In the genomic region with DNA sequence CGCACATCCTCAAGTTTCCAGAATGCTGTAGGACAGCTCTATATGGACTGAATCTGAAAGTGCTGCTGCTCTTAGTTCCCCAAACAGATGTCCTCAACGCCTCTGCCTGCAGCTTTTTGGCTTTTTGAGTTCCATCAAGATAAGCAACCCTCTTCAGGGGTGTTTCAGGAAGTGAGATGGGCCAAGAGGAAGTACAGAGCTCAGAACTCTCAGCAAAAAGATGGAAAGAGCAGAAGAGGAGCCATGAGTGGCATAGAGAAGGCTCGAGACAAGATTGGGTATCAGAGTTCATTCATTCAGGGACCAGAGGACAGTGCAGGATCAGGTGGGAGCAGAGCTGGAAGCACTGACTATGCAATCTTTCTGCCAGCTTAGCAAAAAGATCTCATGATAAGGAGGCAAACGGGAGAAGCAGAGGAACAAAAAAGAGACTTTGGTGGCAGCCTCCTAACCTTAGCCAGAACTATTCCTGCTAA, we compare ENCODE assay signal across 12 cellular contexts. TPM values are rescaled to one million over a fixed set of nuclear protein-coding genes. Genes with fewer than 3 reads are reported as not detected.
DNase-seq lines count a peak whose midpoint lies in the region; ATAC-seq and TF ChIP-seq lines count a peak whose summit lies in the region.
"Had no signal": no experiment of that assay in that cellular context is flagged by ENCODE, and none has a peak within 500 bp of the region (broad histone marks: within the 10 kb centered on the region; RNA-seq: fewer than 3 reads in every experiment).

A gene (minus strand): TSS at position 49 of the 476 bp plus-strand sequence. CDS start 279 bp downstream, outside the sequence.
A gene (minus strand): TSS at position 49 of the 476 bp plus-strand sequence. CDS start 279 bp downstream, outside the sequence.

- peak within 1 kb of the TSS; percentile 77 for H3K27ac Mint-ChIP-seq in CD4-positive, alpha-beta T cell
- peak within 1 kb of the TSS; percentile 5 for H3K27ac Mint-ChIP-seq in activated T-helper 17 cell treated with anti-CD3 and anti-CD28 coated beads, Interleukin-2, amount 50 U/mL, for 72 hours
- peak within 1 kb of the TSS; percentile 37 to 98 (median 88) for H3K27ac Mint-ChIP-seq in naive B cell
- H3K27ac Mint-ChIP-seq in immature natural killer cell: peak within 1 kb of the TSS in 3 of 6 donors; percentile 13 to 28 (median 14)

- no peak for ATAC-seq in CD4-positive, alpha-beta T cell (ENCODE audit: poor library complexity)
- ATAC-seq in activated T-helper 17 cell treated with anti-CD3 and anti-CD28 coated beads, Interleukin-2, amount 50 U/mL, for 72 hours (replicated peaks): no peak
- peak; percentile 20 to 36 for ATAC-seq in naive B cell (ENCODE audit: low read depth in 2 of 2)
- ATAC-seq in HG02759 (IDR thresholded peaks at IDR 0.05; ENCODE audit: unreplicated experiment): no peak
- ATAC-seq in GM18861 (IDR thresholded peaks at IDR 0.05; ENCODE audit: unreplicated experiment): no peak

- no peaks in the 10 kb centered on the region for H3K9me3 Mint-ChIP-seq in CD4-positive, alpha-beta T cell
- no peaks in the 10 kb centered on the region for H3K9me3 Mint-ChIP-seq in activated T-helper 17 cell treated with anti-CD3 and anti-CD28 coated beads, Interleukin-2, amount 50 U/mL, for 72 hours
- H3K9me3 Mint-ChIP-seq in naive B cell (no peaks in the 10 kb centered on the region), immature natural killer cell (no peaks in the 10 kb centered on the region)

- CTCF ChIA-PET in CD4-positive, alpha-beta T cell (lab: Charles Lee): no interaction called here

- intact Hi-C loops in CD4-positive, alpha-beta T cell (cut with DNase I, micrococcal nuclease): loop anchor here in 1 of 2 experiments (2.0 kb wide), 1 partner anchor 19 kb away; no protein-coding TSS in a partner anchor

- H3K9me3 ChIP-seq in CD4-positive, alpha-beta T cell (ENCODE audit: control insufficient read depth, low read length): no peaks in the 10 kb centered on the region

- POLR2A ChIA-PET in CD4-positive, alpha-beta T cell (lab: Charles Lee): interaction anchor here (0.7 to 1.3 kb wide), 4 partner anchors 17 to 32 kb away, joined by 3 to 8 read pairs (median 4); no protein-coding TSS in a partner anchor

- in situ Hi-C loops in KBM-7 (cut with MboI; ENCODE audit: low pct_unique_long_range_greater_than_20kb, low sequenced_read_pairs): no loop called here

- H3K27me3 Mint-ChIP-seq in CD4-positive, alpha-beta T cell: no peaks in the 10 kb centered on the region
- H3K27me3 Mint-ChIP-seq in activated T-helper 17 cell treated with anti-CD3 and anti-CD28 coated beads, Interleukin-2, amount 50 U/mL, for 72 hours: no peaks in the 10 kb centered on the region
- H3K27me3 Mint-ChIP-seq in naive B cell: no peaks in the 10 kb centered on the region
- peaks cover 0 to 3% (median 3%) of the 10 kb centered on the region in 3 donors for H3K27me3 Mint-ChIP-seq in immature natural killer cell (ENCODE audit: low read depth in 3 of 3)

- DNase-seq in CD4-positive, alpha-beta T cell: no peak
- DNase-seq in KBM-7 (peak; percentile 86), naive B cell (peak; percentile 71), immature natural killer cell (no peak)
- DNase-seq in stimulated activated CD4-positive, alpha-beta T cell treated with anti-CD3 and anti-CD28 coated beads, Interleukin-4, amount 100 ng/mL, for 1 hour: no peak
- DNase-seq: kidney, NCI-H1436 treated with DMSO at 0.1 percent for 48 hours, SHP77 treated with DMSO at 0.1 percent for 48 hours had no signal

- no peak for TF ChIP-seq CTCF in CD4-positive, alpha-beta T cell (IDR thresholded peaks at IDR 0.05)

- peak within 1 kb of the TSS; percentile 7 for H3K4me3 Mint-ChIP-seq in CD4-positive, alpha-beta T cell
- H3K4me3 Mint-ChIP-seq in activated T-helper 17 cell treated with anti-CD3 and anti-CD28 coated beads, Interleukin-2, amount 50 U/mL, for 72 hours: peak within 1 kb of the TSS; percentile 41
- H3K4me3 Mint-ChIP-seq in naive B cell: peak within 1 kb of the TSS; percentile 0 to 87 (median 66)
- no peak within 1 kb of the TSS for H3K4me3 Mint-ChIP-seq in immature natural killer cell

- no peaks in the 10 kb centered on the region for H3K27me3 ChIP-seq in CD4-positive, alpha-beta T cell (ENCODE audit: control insufficient read depth, insufficient read depth, low read length)

- peaks cover 66% of the 10 kb centered on the region for H3K4me1 Mint-ChIP-seq in CD4-positive, alpha-beta T cell (ENCODE audit: low read depth)
- H3K4me1 Mint-ChIP-seq in activated T-helper 17 cell treated with anti-CD3 and anti-CD28 coated beads, Interleukin-2, amount 50 U/mL, for 72 hours: peaks cover 26% of the 10 kb centered on the region
- H3K4me1 Mint-ChIP-seq in naive B cell (peaks cover 39 to 56% (median 56%) of the 10 kb centered on the region in 3 donors), immature natural killer cell (peaks cover 37% of the 10 kb centered on the region in 2 donors)

- H3K27ac ChIP-seq in CD4-positive, alpha-beta T cell (ENCODE audit: low read depth, low read length): no peak within 1 kb of the TSS

- H3K36me3 Mint-ChIP-seq in CD4-positive, alpha-beta T cell (ENCODE audit: low read depth): no peaks in the 10 kb centered on the region
- no peaks in the 10 kb centered on the region for H3K36me3 Mint-ChIP-seq in activated T-helper 17 cell treated with anti-CD3 and anti-CD28 coated beads, Interleukin-2, amount 50 U/mL, for 72 hours (ENCODE audit: low read depth)
- H3K36me3 Mint-ChIP-seq in naive B cell (no peaks in the 10 kb centered on the region), immature natural killer cell (peaks cover 0 to under 1% (median 0%) of the 10 kb centered on the region in 3 donors)

RNA-seq across cellular contexts. Expression of the first gene that starts in this region (rescaled TPM):
- total RNA-seq in CD4-positive, alpha-beta T cell: not detected
- not detected for total RNA-seq in activated T-helper 17 cell treated with anti-CD3 and anti-CD28 coated beads, Interleukin-2, amount 50 U/mL, for 72 hours
- polyA plus RNA-seq in naive B cell (ENCODE audit: low read depth in 6 of 6) (under 1 TPM in 2 of 6 donors, not detected in 4; 0.23 to 0.39 TPM), immature natural killer cell (under 1 TPM in 1 of 3 donors, not detected in 2; 0.23 TPM)
- total RNA-seq: Daoy had no signal

RNA-seq across cellular contexts. Expression of the second gene that starts in this region (rescaled TPM):
- total RNA-seq in CD4-positive, alpha-beta T cell: not detected
- total RNA-seq in activated T-helper 17 cell treated with anti-CD3 and anti-CD28 coated beads, Interleukin-2, amount 50 U/mL, for 72 hours: under 1 TPM in 1 of 2 donors, not detected in 1; 0.41 TPM
- polyA plus RNA-seq in naive B cell (ENCODE audit: low read depth in 6 of 6): under 1 TPM in 1 of 6 donors, not detected in 5; 0.40 TPM
- polyA plus RNA-seq in immature natural killer cell: not detected
- total RNA-seq: Daoy had no signal

Comparison
In these comparisons a context has a peak if more than half of its experiments do, and no peak if none do; other contexts are left out.
1. Peak in DNase-seq and ATAC-seq in naive B cell; RNA of the genes that start here not detected or under 1 TPM.
2. H3K4me3 Mint-ChIP-seq: peak in CD4-positive, alpha-beta T cell (single experiment), activated T-helper 17 cell treated with anti-CD3 and anti-CD28 coated beads, Interleukin-2, amount 50 U/mL, for 72 hours (single experiment) and naive B cell (8 of 8); none in immature natural killer cell (0 of 5).